9 cellular contexts compared by ENCODE assay signal in genomic region chr19:9205506-9206113, GRCh38. TPM values are rescaled to one million over a fixed set of nuclear protein-coding genes. Genes with fewer than 3 reads are reported as not detected.
A peak's percentile ranks its signal among the peaks of the same experiment; 100 is the strongest.
DNase-seq lines count a peak whose midpoint lies in the region; ATAC-seq and TF ChIP-seq lines count a peak whose summit lies in the region.
"Had no signal": no experiment of that assay in that cellular context is flagged by ENCODE, and none has a peak within 500 bp of the region (broad histone marks: within the 10 kb centered on the region; RNA-seq: fewer than 3 reads in every experiment).

No MANE protein-coding gene starts in this region.

- no peak for ATAC-seq in GM21367 (IDR thresholded peaks at IDR 0.05; ENCODE audit: unreplicated experiment)

- peak; percentile 21 for DNase-seq in DMS 273 treated with DMSO at 0.1 percent for 48 hours (lab: John Stamatoyannopoulos, UW)
- peak; percentile 68 for DNase-seq in SK-N-DZ (ENCODE audit: low spot score)
- peak; percentile 73 for DNase-seq in activated naive CD4-positive, alpha-beta T cell treated with anti-CD3 and anti-CD28 coated beads, Interleukin-2, amount 10 ng/mL, durations not matched to agents 7 days and 5 days
- DNase-seq in glomerular visceral epithelial cell (ENCODE audit: extremely low spot score) = peak; percentile 43
- DNase-seq in pons (ENCODE audit: low spot score) = peak; percentile 71
- peak; percentile 57 to 77 for DNase-seq in tibial nerve (ENCODE audit: low spot score in 2 of 2)

- H3K36me3 Mint-ChIP-seq in activated naive CD4-positive, alpha-beta T cell treated with anti-CD3 and anti-CD28 coated beads, Interleukin-2, amount 10 ng/mL, durations not matched to agents 7 days and 5 days = no peaks in the 10 kb centered on the region

- no peaks in the 10 kb centered on the region for H3K27me3 Mint-ChIP-seq in activated naive CD4-positive, alpha-beta T cell treated with anti-CD3 and anti-CD28 coated beads, Interleukin-2, amount 10 ng/mL, durations not matched to agents 7 days and 5 days

- no peak overlapping the region for H3K4me2 ChIP-seq in KMS-11

- no peak overlapping the region for H3K9ac ChIP-seq in KMS-11

- no peak overlapping the region for H3K27ac Mint-ChIP-seq in activated naive CD4-positive, alpha-beta T cell treated with anti-CD3 and anti-CD28 coated beads, Interleukin-2, amount 10 ng/mL, durations not matched to agents 7 days and 5 days

- no peaks in the 10 kb centered on the region for H3K9me3 Mint-ChIP-seq in activated naive CD4-positive, alpha-beta T cell treated with anti-CD3 and anti-CD28 coated beads, Interleukin-2, amount 10 ng/mL, durations not matched to agents 7 days and 5 days

- no peak for TF ChIP-seq POLR2A in tibial nerve (IDR thresholded peaks at IDR 0.05)

- H3K27me3 ChIP-seq in KMS-11 (ENCODE audit: insufficient read depth, low read depth) (no peaks in the 10 kb centered on the region), tibial nerve (no peaks in the 10 kb centered on the region)

- no peaks in the 10 kb centered on the region for H4K20me1 ChIP-seq in KMS-11 (ENCODE audit: insufficient read depth)

- H3K4me3 ChIP-seq in KMS-11 (IDR thresholded peaks at IDR 0.05; ENCODE audit: insufficient read depth, low read depth, low read length) (no peak overlapping the region), tibial nerve (peak overlapping the region in 1 of 4 donors; percentile 42)

- H3K36me3 ChIP-seq in KMS-11 (ENCODE audit: insufficient read depth) = no peaks in the 10 kb centered on the region; the same call in 1 of the 2 replicates
- H3K36me3 ChIP-seq in tibial nerve = no peaks in the 10 kb centered on the region

- CTCF ChIA-PET in activated naive CD4-positive, alpha-beta T cell treated with anti-CD3 and anti-CD28 coated beads, Interleukin-2, amount 10 ng/mL, durations not matched to agents 7 days and 5 days (lab: Charles Lee) = interaction anchor here (0.6 to 2.1 kb wide), 3 partner anchors 13 to 593 kb away, joined by 3 to 9 read pairs (median 7); no protein-coding TSS in a partner anchor

- TF ChIP-seq CTCF in KMS-11 (conservative IDR thresholded peaks at IDR 0.05; ENCODE audit: low read depth, low read length) = peak; percentile 75
- peak; percentile 67 to 91 (median 84) for TF ChIP-seq CTCF in tibial nerve (IDR thresholded peaks at IDR 0.05)

- no peak overlapping the region; the same call in 1 of the 2 replicates for H2AFZ ChIP-seq in KMS-11 (ENCODE audit: low read depth)

- no peak for TF ChIP-seq EP300 in tibial nerve (IDR thresholded peaks at IDR 0.05)

- WGBS in tibial nerve, 2 donors = 28 to 36% methylated on average over 13 of the region's 13 CpGs

- no peaks in the 10 kb centered on the region for H3K79me2 ChIP-seq in KMS-11 (ENCODE audit: insufficient read depth, low read depth)

- H3K27ac ChIP-seq in KMS-11 = no peak overlapping the region
- no peak overlapping the region for H3K27ac ChIP-seq in tibial nerve

- peaks cover 2% of the 10 kb centered on the region for H3K4me1 Mint-ChIP-seq in activated naive CD4-positive, alpha-beta T cell treated with anti-CD3 and anti-CD28 coated beads, Interleukin-2, amount 10 ng/mL, durations not matched to agents 7 days and 5 days

- H3K9me3 ChIP-seq in tibial nerve = no peaks in the 10 kb centered on the region

- no peak overlapping the region for H3K4me3 Mint-ChIP-seq in activated naive CD4-positive, alpha-beta T cell treated with anti-CD3 and anti-CD28 coated beads, Interleukin-2, amount 10 ng/mL, durations not matched to agents 7 days and 5 days

- H3K4me1 ChIP-seq in KMS-11 (ENCODE audit: low read depth, poor library complexity, severe bottlenecking) (no peaks in the 10 kb centered on the region), tibial nerve (no peaks in the 10 kb centered on the region)

RNA-seq across cellular contexts. Expression of gene OR7D4, which starts 13.8 kb away (rescaled TPM):
- polyA plus RNA-seq in SK-N-DZ (2014; cell fraction: cytosol; rRNA removed) = not detected in 2 replicates
- polyA plus RNA-seq in SK-N-DZ (2014; cell fraction: nucleus; rRNA removed) = not detected in 2 replicates
- not detected for total RNA-seq in tibial nerve
- polyA plus RNA-seq: esophagus had no signal

RNA-seq across cellular contexts. Expression of gene OR7D2, which starts 26.8 kb away (rescaled TPM):
- not detected in 2 replicates for polyA plus RNA-seq in SK-N-DZ (2014; cell fraction: cytosol; rRNA removed)
- polyA plus RNA-seq in SK-N-DZ (2014; cell fraction: nucleus; rRNA removed) = not detected in 2 replicates
- total RNA-seq in tibial nerve = under 1 TPM in 1 of 4 donors, not detected in 3; 0.44 TPM

RNA-seq across cellular contexts. Expression of gene OR7E24, which starts 45.1 kb away (rescaled TPM):
- not detected in 2 replicates for polyA plus RNA-seq in SK-N-DZ (2014; cell fraction: cytosol; rRNA removed)
- not detected in 2 replicates for polyA plus RNA-seq in SK-N-DZ (2014; cell fraction: nucleus; rRNA removed)
- not detected for total RNA-seq in tibial nerve
- polyA plus RNA-seq: esophagus had no signal

Comparison
In these comparisons a context has a peak if more than half of its experiments do, and no peak if none do; other contexts are left out.
1. DNase-seq: peak in every context shown above with its lines; median percentile 73 in activated naive CD4-positive, alpha-beta T cell treated with anti-CD3 and anti-CD28 coated beads, Interleukin-2, amount 10 ng/mL, durations not matched to agents 7 days and 5 days; 71 in pons; 68 in SK-N-DZ; 67 in tibial nerve; 43 in glomerular visceral epithelial cell; 21 in DMS 273 treated with DMSO at 0.1 percent for 48 hours.